ENCODE assay signal across 20 cellular contexts in the genomic region with DNA sequence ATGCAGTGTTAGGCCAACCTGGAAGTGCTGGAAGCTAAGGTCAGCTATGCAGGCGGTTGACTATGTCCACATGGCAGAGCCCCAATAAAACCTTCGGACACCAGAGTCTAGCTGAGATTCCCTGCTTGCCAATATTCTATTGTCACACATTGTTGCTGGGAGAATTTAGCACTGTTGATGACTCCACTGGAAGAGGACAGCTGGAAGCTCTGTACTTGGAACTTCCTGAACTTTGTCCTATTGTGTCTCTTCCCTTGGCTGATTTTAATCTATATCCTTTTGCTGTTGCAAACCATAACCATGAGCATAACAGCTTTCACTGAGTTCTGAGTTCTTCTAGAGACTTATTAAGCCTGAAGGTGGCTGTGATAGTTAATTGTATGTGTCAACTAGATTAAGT.
"Had no signal": no experiment of that assay in that cellular context is flagged by ENCODE, and none has a peak within 500 bp of the region (broad histone marks: within the 10 kb centered on the region; RNA-seq: fewer than 3 reads in every experiment).

No MANE protein-coding gene starts in this region.

- H3K4me1 ChIP-seq: ascending aorta, esophagus squamous epithelium, pancreas, spleen had no signal

- H3K9me3 Mint-ChIP-seq: activated naive CD4-positive, alpha-beta T cell treated with anti-CD3 and anti-CD28 coated beads, Interleukin-2, amount 50 U/mL, for 24 hours; activated T-cell treated with anti-CD3 and anti-CD28 coated beads, Interleukin-2, amount 50 U/mL, for 72 hours; naive thymus-derived CD8-positive, alpha-beta T cell; stimulated activated naive B cell treated with anti-CD40 and anti-IgM and Interleukin-4, amounts not matched to agents 10 μg/mL and 1 μg/mL and 100 μg/mL, for 72 hours; T-helper 1 cell treated with Interleukin-12 subunit alpha and Interleukin-12 subunit beta and Interleukin-4 antibody, amounts not matched to agents 30 μg/mL and 1 μg/mL, for 36 hours had no signal

- ATAC-seq: activated T-cell treated with anti-CD3 and anti-CD28 coated beads, Interleukin-2, amount 50 U/mL, for 72 hours; left cardiac atrium; naive thymus-derived CD8-positive, alpha-beta T cell; pancreas; sciatic nerve; stimulated activated naive B cell treated with anti-CD40 and anti-IgM and Interleukin-4, amounts not matched to agents 10 μg/mL and 1 μg/mL and 100 μg/mL, for 72 hours had no signal

- H3K36me3 ChIP-seq: ascending aorta, esophagus squamous epithelium, pancreas, spleen, thoracic aorta had no signal

- H3K9me3 ChIP-seq: ascending aorta, esophagus squamous epithelium, mucosa of descending colon, pancreas, spleen, thoracic aorta had no signal

- H3K36me3 Mint-ChIP-seq: activated naive CD4-positive, alpha-beta T cell treated with anti-CD3 and anti-CD28 coated beads, Interleukin-2, amount 50 U/mL, for 24 hours; naive thymus-derived CD8-positive, alpha-beta T cell had no signal

- H3K4me3 Mint-ChIP-seq: activated naive CD4-positive, alpha-beta T cell treated with anti-CD3 and anti-CD28 coated beads, Interleukin-2, amount 50 U/mL, for 24 hours; activated T-cell treated with anti-CD3 and anti-CD28 coated beads, Interleukin-2, amount 50 U/mL, for 72 hours; naive thymus-derived CD8-positive, alpha-beta T cell; stimulated activated naive B cell treated with anti-CD40 and anti-IgM and Interleukin-4, amounts not matched to agents 10 μg/mL and 1 μg/mL and 100 μg/mL, for 72 hours; T-helper 1 cell treated with Interleukin-12 subunit alpha and Interleukin-12 subunit beta and Interleukin-4 antibody, amounts not matched to agents 30 μg/mL and 1 μg/mL, for 36 hours had no signal

- H3K27ac ChIP-seq: ascending aorta, esophagus squamous epithelium, pancreas, spleen, thoracic aorta had no signal

- H3K27ac Mint-ChIP-seq: activated naive CD4-positive, alpha-beta T cell treated with anti-CD3 and anti-CD28 coated beads, Interleukin-2, amount 50 U/mL, for 24 hours; activated T-cell treated with anti-CD3 and anti-CD28 coated beads, Interleukin-2, amount 50 U/mL, for 72 hours; naive thymus-derived CD8-positive, alpha-beta T cell; stimulated activated naive B cell treated with anti-CD40 and anti-IgM and Interleukin-4, amounts not matched to agents 10 μg/mL and 1 μg/mL and 100 μg/mL, for 72 hours; T-helper 1 cell treated with Interleukin-12 subunit alpha and Interleukin-12 subunit beta and Interleukin-4 antibody, amounts not matched to agents 30 μg/mL and 1 μg/mL, for 36 hours had no signal

- DNase-seq: activated CD4-positive, alpha-beta T cell treated with anti-CD3 and anti-CD28 coated beads, Interleukin-2, amount 50 U/mL, for 1 hour; activated CD4-positive, CD25-positive, alpha-beta regulatory T cell treated with anti-CD3 and anti-CD28 coated beads, Interleukin-2, amount 50 U/mL, for 72 hours; activated CD8-positive, alpha-beta memory T cell treated with anti-CD3 and anti-CD28 coated beads for 24 hours; activated effector memory CD4-positive, alpha-beta T cell treated with anti-CD3 and anti-CD28 coated beads, Interleukin-2, amount 50 U/mL, for 16 hours; activated T-cell treated with anti-CD3 and anti-CD28 coated beads, Interleukin-2, amount 50 U/mL, for 72 hours; cerebellar nuclear complex; cortex of kidney; effector CD8-positive, alpha-beta T cell; esophagus squamous epithelium; left cardiac atrium; mucosa of descending colon; naive thymus-derived CD8-positive, alpha-beta T cell; pancreas; spleen; stimulated activated naive B cell treated with anti-CD40 and anti-IgM and Interleukin-4, amounts not matched to agents 10 μg/mL and 1 μg/mL and 100 μg/mL, for 72 hours had no signal

- H3K4me1 Mint-ChIP-seq: activated naive CD4-positive, alpha-beta T cell treated with anti-CD3 and anti-CD28 coated beads, Interleukin-2, amount 50 U/mL, for 24 hours; stimulated activated naive B cell treated with anti-CD40 and anti-IgM and Interleukin-4, amounts not matched to agents 10 μg/mL and 1 μg/mL and 100 μg/mL, for 72 hours had no signal

- H3K27me3 ChIP-seq: ascending aorta, esophagus squamous epithelium, pancreas, spleen had no signal

- H3K27me3 Mint-ChIP-seq: activated naive CD4-positive, alpha-beta T cell treated with anti-CD3 and anti-CD28 coated beads, Interleukin-2, amount 50 U/mL, for 24 hours; naive thymus-derived CD8-positive, alpha-beta T cell; stimulated activated naive B cell treated with anti-CD40 and anti-IgM and Interleukin-4, amounts not matched to agents 10 μg/mL and 1 μg/mL and 100 μg/mL, for 72 hours had no signal

- H3K4me3 ChIP-seq: ascending aorta, esophagus squamous epithelium, mucosa of descending colon, pancreas, spleen, thoracic aorta had no signal
